Comparison of ENCODE assay signal across 1 cellular context in genomic region chr1:39167632-39168209, GRCh38.
TF ChIP-seq lines count a peak whose summit lies in the region.

No MANE protein-coding gene starts in this region.

TF ChIP-seq in K562, 482 proteins besides CTCF, POLR2A, EP300 and RAD21 (continued from another document and continues in another):
- TF ChIP-seq ZNF655 (CRISPR knock-in tag; IDR thresholded peaks at IDR 0.05) (no peak), HMGN3 (IDR thresholded peaks at IDR 0.05; ENCODE audit: borderline replicate concordance, extremely low read depth, insufficient read length, low read depth, low read length) (peak; percentile 64), ZKSCAN8 (CRISPR knock-in tag; IDR thresholded peaks at IDR 0.05) (peak; percentile 74; the same call in 1 of the 2 replicates), CBFA2T3 (IDR thresholded peaks at IDR 0.05) (peak; percentile 98), SMARCE1 (IDR thresholded peaks at IDR 0.05) (peak; percentile 98), CTBP1 (IDR thresholded peaks at IDR 0.05; ENCODE audit: borderline replicate concordance) (peak; percentile 99), SRSF1 (IDR thresholded peaks at IDR 0.05; ENCODE audit: low read depth, low read length) (no peak), SMARCB1 (IDR thresholded peaks at IDR 0.05; ENCODE audit: insufficient read length, low read depth) (peak; percentile 36), ZNF766 (CRISPR knock-in tag; conservative IDR thresholded peaks at IDR 0.05) (peak; percentile 77), ZHX1 (conservative IDR thresholded peaks at IDR 0.05; ENCODE audit: low read length) (no peak), BHLHE40 (IDR thresholded peaks at IDR 0.05; ENCODE audit: low read length) (peak; percentile 94), ZNF586 (CRISPR knock-in tag; conservative IDR thresholded peaks at IDR 0.05) (no peak), NONO (IDR thresholded peaks at IDR 0.05; ENCODE audit: low read depth in 2 of 2, low read length in 1 of 2) (peak in 1 of 2 experiments; percentile 86; a peak in 1 of 4 replicates), CBFB (CRISPR knock-in tag; IDR thresholded peaks at IDR 0.05) (no peak), ZNF583 (CRISPR knock-in tag; IDR thresholded peaks at IDR 0.05) (peak; percentile 46; the same call in 1 of the 2 replicates), TARDBP (IDR thresholded peaks at IDR 0.05) (peak; percentile 80; the same call in 1 of the 2 replicates), CEBPG (CRISPR knock-in tag; IDR thresholded peaks at IDR 0.05) (peak; percentile 97), CEBPG (tag; conservative IDR thresholded peaks at IDR 0.05 in 1 of 2, IDR thresholded peaks at IDR 0.05 in 1 of 2) (peak; percentile 97), ARNT (IDR thresholded peaks at IDR 0.05) (peak; percentile 66 to 98; a peak in 3 of 4 replicates), CBX5 (IDR thresholded peaks at IDR 0.05; ENCODE audit: borderline replicate concordance, low read depth) (no peak), TRIM25 (IDR thresholded peaks at IDR 0.05; ENCODE audit: borderline replicate concordance) (0 out of 2 replicates have a peak, but pooled peaks have one; percentile 71), NBN (IDR thresholded peaks at IDR 0.05; ENCODE audit: low read depth) (peak; percentile 97), PRMT5 (CRISPR knock-in tag; IDR thresholded peaks at IDR 0.05) (no peak), FOXK1 (CRISPR knock-in tag; IDR thresholded peaks at IDR 0.05; ENCODE audit: borderline replicate concordance) (no peak), NR2F6 (CRISPR knock-in tag; IDR thresholded peaks at IDR 0.05) (no peak), KDM5B (IDR thresholded peaks at IDR 0.05; ENCODE audit: insufficient replicate concordance, low read depth, low read length) (peak; percentile 39), PML (IDR thresholded peaks at IDR 0.05; ENCODE audit: low read length) (peak; percentile 93), MITF (IDR thresholded peaks at IDR 0.05) (peak; percentile 100), RBM17 (IDR thresholded peaks at IDR 0.05; ENCODE audit: borderline replicate concordance, low read depth, low read length) (no peak), ZNF785 (CRISPR knock-in tag; IDR thresholded peaks at IDR 0.05) (no peak), STAT5A (IDR thresholded peaks at IDR 0.05; ENCODE audit: borderline replicate concordance, low read length) (peak; percentile 96), POLR2AphosphoS5 (IDR thresholded peaks at IDR 0.05; ENCODE audit: control insufficient read depth, insufficient read depth, low read depth, low read length) (peak; percentile 94), SRSF9 (IDR thresholded peaks at IDR 0.05; ENCODE audit: borderline replicate concordance, low read depth, low read length) (no peak), EHMT2 (IDR thresholded peaks at IDR 0.05) (peak; percentile 99), FOXM1 (IDR thresholded peaks at IDR 0.05; ENCODE audit: low read depth) (peak; percentile 84), FOXM1 (CRISPR knock-in tag; IDR thresholded peaks at IDR 0.05; ENCODE audit: low read depth) (no peak), FOXJ3 (CRISPR knock-in tag; IDR thresholded peaks at IDR 0.05) (no peak), PCBP1 (IDR thresholded peaks at IDR 0.05; ENCODE audit: low read depth, low read length, poor library complexity, severe bottlenecking) (no peak), TCF7L2 (IDR thresholded peaks at IDR 0.05; ENCODE audit: low read depth, low read length) (no peak; the same call in 1 of the 2 replicates), KDM2B (CRISPR knock-in tag; IDR thresholded peaks at IDR 0.05) (no peak), ZNF384 (IDR thresholded peaks at IDR 0.05; ENCODE audit: low read depth, low read length) (peak; percentile 49), ZNF76 (CRISPR knock-in tag; IDR thresholded peaks at IDR 0.05; ENCODE audit: borderline replicate concordance) (no peak), TEAD2 (tag; IDR thresholded peaks at IDR 0.05) (peak; percentile 55; the same call in 1 of the 2 replicates), ZNF764 (CRISPR knock-in tag; IDR thresholded peaks at IDR 0.05; ENCODE audit: low read depth) (no peak), CUX1 (CRISPR knock-in tag; IDR thresholded peaks at IDR 0.05) (no peak), ZNF395 (CRISPR knock-in tag; IDR thresholded peaks at IDR 0.05) (peak; percentile 88), NR1H2 (CRISPR knock-in tag; IDR thresholded peaks at IDR 0.05) (no peak), MIER1 (IDR thresholded peaks at IDR 0.05; ENCODE audit: low read depth) (0 out of 2 replicates have a peak, but pooled peaks have one; percentile 36), CTCFL (IDR thresholded peaks at IDR 0.05; ENCODE audit: borderline replicate concordance, insufficient read depth, low read depth, low read length, poor library complexity, severe bottlenecking) (no peak), MAX (CRISPR knock-in tag; IDR thresholded peaks at IDR 0.05) (peak; percentile 66)
